In genomic region chr2:198880986-198881385, GRCh38 we compare ENCODE assay signal across 1 cellular context.
TF ChIP-seq lines count a peak whose summit lies in the region.

No MANE protein-coding gene starts in this region.

TF ChIP-seq in GM12878, 131 proteins besides CTCF, POLR2A, EP300 and RAD21:
- peak; percentile 16; the same call in 1 of the 2 replicates for TF ChIP-seq PKNOX1 (IDR thresholded peaks at IDR 0.05)
- TF ChIP-seq NFXL1 (IDR thresholded peaks at IDR 0.05; ENCODE audit: borderline replicate concordance) = no peak
